In genomic region chr13:98054301-98054700, GRCh38 we compare ENCODE assay signal across 2 cellular contexts.
TF ChIP-seq lines count a peak whose summit lies in the region.

No MANE protein-coding gene starts in this region.

TF ChIP-seq in IMR-90, 13 proteins besides CTCF, POLR2A, EP300 and RAD21 (continued from another document):
- TF ChIP-seq ELK1 (IDR thresholded peaks at IDR 0.05; ENCODE audit: borderline replicate concordance, low read depth, low read length) (no peak), BHLHE40 (IDR thresholded peaks at IDR 0.05; ENCODE audit: low read depth, low read length) (no peak), RFX5 (IDR thresholded peaks at IDR 0.05; ENCODE audit: low read depth, low read length) (no peak), MAZ (IDR thresholded peaks at IDR 0.05; ENCODE audit: borderline replicate concordance, low read depth, low read length) (no peak), CHD1 (IDR thresholded peaks at IDR 0.05; ENCODE audit: low read depth, low read length) (no peak), MXI1 (IDR thresholded peaks at IDR 0.05; ENCODE audit: borderline replicate concordance, low read depth, low read length) (no peak), RCOR1 (IDR thresholded peaks at IDR 0.05; ENCODE audit: insufficient replicate concordance, low read length) (no peak), NFE2L2 (IDR thresholded peaks at IDR 0.05; ENCODE audit: low read depth, low read length) (no peak), SMC3 (IDR thresholded peaks at IDR 0.05; ENCODE audit: low read depth, low read length) (no peak), USF2 (IDR thresholded peaks at IDR 0.05; ENCODE audit: low read depth, low read length) (no peak)

TF ChIP-seq in WTC11, 78 proteins besides CTCF, POLR2A, EP300 and RAD21 (continued from another document):
- TF ChIP-seq SP1 (CRISPR knock-in tag; conservative IDR thresholded peaks at IDR 0.05): no peak
- no peak for TF ChIP-seq ETV6 (CRISPR knock-in tag; IDR thresholded peaks at IDR 0.05)
- no peak for TF ChIP-seq ZNF512 (CRISPR knock-in tag; IDR thresholded peaks at IDR 0.05; ENCODE audit: borderline replicate concordance)
- TF ChIP-seq FOXJ3 (CRISPR knock-in tag; IDR thresholded peaks at IDR 0.05; ENCODE audit: borderline replicate concordance): no peak
- TF ChIP-seq RORB (CRISPR knock-in tag; IDR thresholded peaks at IDR 0.05): no peak
- no peak for TF ChIP-seq FOXP1 (CRISPR knock-in tag; IDR thresholded peaks at IDR 0.05; ENCODE audit: borderline replicate concordance)
- TF ChIP-seq RELA (CRISPR knock-in tag; IDR thresholded peaks at IDR 0.05; ENCODE audit: borderline replicate concordance): no peak
- no peak for TF ChIP-seq PREB (CRISPR knock-in tag; IDR thresholded peaks at IDR 0.05; ENCODE audit: borderline replicate concordance)
